In the genomic region with DNA sequence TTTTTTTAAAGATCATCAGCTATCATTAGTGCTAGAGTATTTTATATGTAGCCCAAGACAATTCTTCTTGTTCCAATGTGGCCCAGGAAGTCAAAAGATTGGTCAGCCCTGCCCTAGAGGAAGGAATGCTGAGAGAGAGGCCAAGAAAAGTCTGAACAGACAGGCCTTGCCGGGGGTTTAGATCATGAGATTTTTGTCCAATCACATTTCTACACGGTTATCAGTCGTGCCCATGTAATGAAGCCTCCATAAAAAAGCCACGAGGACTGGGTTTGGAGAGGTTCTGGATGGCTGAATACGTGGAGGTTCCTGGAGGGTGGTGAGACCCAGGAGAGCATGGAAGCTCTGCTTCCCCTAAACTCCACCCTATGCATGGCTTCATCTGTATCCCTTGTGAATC, we compare ENCODE assay signal across 1 cellular context.
TF ChIP-seq lines count a peak whose summit lies in the region.

No MANE protein-coding gene starts in this region.

TF ChIP-seq in SK-N-SH, 30 proteins besides CTCF, POLR2A, EP300 and RAD21:
- TF ChIP-seq MXI1 (IDR thresholded peaks at IDR 0.05; ENCODE audit: low read depth, low read length) (no peak), RCOR1 (IDR thresholded peaks at IDR 0.05; ENCODE audit: low read length) (no peak), ELF1 (IDR thresholded peaks at IDR 0.05) (no peak), NRF1 (IDR thresholded peaks at IDR 0.05; ENCODE audit: low read depth, low read length) (no peak), TCF12 (IDR thresholded peaks at IDR 0.05) (no peak), GABPA (IDR thresholded peaks at IDR 0.05; ENCODE audit: low read depth) (no peak), NFIC (IDR thresholded peaks at IDR 0.05; ENCODE audit: borderline replicate concordance) (no peak), TAF1 (IDR thresholded peaks at IDR 0.05; ENCODE audit: borderline replicate concordance, low read depth, low read length) (no peak)
- TF ChIP-seq, protein P1, sequence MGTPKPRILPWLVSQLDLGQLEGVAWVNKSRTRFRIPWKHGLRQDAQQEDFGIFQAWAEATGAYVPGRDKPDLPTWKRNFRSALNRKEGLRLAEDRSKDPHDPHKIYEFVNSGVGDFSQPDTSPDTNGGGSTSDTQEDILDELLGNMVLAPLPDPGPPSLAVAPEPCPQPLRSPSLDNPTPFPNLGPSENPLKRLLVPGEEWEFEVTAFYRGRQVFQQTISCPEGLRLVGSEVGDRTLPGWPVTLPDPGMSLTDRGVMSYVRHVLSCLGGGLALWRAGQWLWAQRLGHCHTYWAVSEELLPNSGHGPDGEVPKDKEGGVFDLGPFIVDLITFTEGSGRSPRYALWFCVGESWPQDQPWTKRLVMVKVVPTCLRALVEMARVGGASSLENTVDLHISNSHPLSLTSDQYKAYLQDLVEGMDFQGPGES (IDR thresholded peaks at IDR 0.05; ENCODE audit: low read depth, low read length): no peak
